11 cellular contexts compared by ENCODE assay signal in the genomic region with DNA sequence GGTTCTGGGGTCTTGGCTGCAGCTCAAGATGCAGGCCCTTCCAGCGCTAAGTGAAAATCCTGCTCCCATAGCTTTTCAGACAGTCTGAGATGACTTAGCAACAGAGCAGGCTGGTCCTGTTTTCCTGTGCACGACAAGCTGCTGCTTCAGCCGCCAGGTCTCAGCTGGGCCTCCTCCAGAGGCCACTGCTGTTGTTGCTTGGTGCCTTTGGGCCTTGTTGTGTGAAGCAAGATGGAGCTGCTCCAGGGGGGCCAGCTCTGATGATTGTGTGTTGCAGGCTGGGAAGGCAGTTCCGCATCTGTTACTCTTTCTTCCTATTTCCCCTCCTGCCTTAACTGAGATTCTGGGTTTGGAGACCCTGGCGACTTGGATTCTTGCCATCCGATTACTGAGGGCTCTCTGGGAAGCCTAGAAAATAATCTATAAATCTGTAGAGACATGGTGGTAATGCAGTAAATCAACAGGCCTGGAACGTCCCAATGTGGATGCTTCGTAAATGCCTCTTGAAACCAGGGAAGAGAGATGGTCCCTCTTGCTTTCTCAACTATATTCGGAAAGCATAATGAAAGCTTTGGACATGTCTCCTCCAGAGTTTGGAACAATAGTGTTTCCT. TPM values are rescaled to one million over a fixed set of nuclear protein-coding genes. Genes with fewer than 3 reads are reported as not detected.
A peak's percentile ranks its signal among the peaks of the same experiment; 100 is the strongest.
DNase-seq lines count a peak whose midpoint lies in the region; ATAC-seq and TF ChIP-seq lines count a peak whose summit lies in the region.
"Had no signal": no experiment of that assay in that cellular context is flagged by ENCODE, and none has a peak within 500 bp of the region (broad histone marks: within the 10 kb centered on the region; RNA-seq: fewer than 3 reads in every experiment).

No MANE protein-coding gene starts in this region.

- no peak for TF ChIP-seq CTCF in right atrium auricular region (IDR thresholded peaks at IDR 0.05)

- ATAC-seq in HG03520 (IDR thresholded peaks at IDR 0.05; ENCODE audit: unreplicated experiment) (no peak), left colon (no peak)

- H3K27me3 ChIP-seq in right atrium auricular region (no peaks in the 10 kb centered on the region), subcutaneous abdominal adipose tissue (ENCODE audit: control insufficient read depth in 5 of 5, insufficient read depth in 4 of 5, low read length in 5 of 5) (peaks cover 0 to 4% (median 0%) of the 10 kb centered on the region in 5 donors)

- H3K27ac ChIP-seq in right atrium auricular region (peak overlapping the region; percentile 91 to 95), subcutaneous abdominal adipose tissue (ENCODE audit: low read depth, low read length) (no peak overlapping the region)

- H3K9me3 ChIP-seq in right atrium auricular region (no peaks in the 10 kb centered on the region), subcutaneous abdominal adipose tissue (ENCODE audit: control insufficient read depth in 5 of 5, low read length in 5 of 5) (no peaks in the 10 kb centered on the region)

- intact Hi-C loops in left colon (cut with DNase I, micrococcal nuclease), result no loop called here

- H3K9ac ChIP-seq in subcutaneous abdominal adipose tissue (ENCODE audit: low read length in 5 of 5), result peak overlapping the region in 2 of 5 donors; percentile 38 to 51

- H3K4me1 ChIP-seq in right atrium auricular region (peaks cover 0 to 45% of the 10 kb centered on the region in 2 donors), subcutaneous abdominal adipose tissue (ENCODE audit: control insufficient read depth in 5 of 5, insufficient read depth in 5 of 5, low read length in 5 of 5) (peaks cover 2 to 42% (median 39%) of the 10 kb centered on the region in 5 donors)

- H3K4me3 ChIP-seq in right atrium auricular region (peak overlapping the region; percentile 2 to 91), subcutaneous abdominal adipose tissue (ENCODE audit: low read depth in 1 of 5, low read length in 5 of 5) (peak overlapping the region in 4 of 5 donors; percentile 1 to 40 (median 24))

- peaks cover 4% of the 10 kb centered on the region for H3K36me3 ChIP-seq in right atrium auricular region
- H3K36me3 ChIP-seq in subcutaneous abdominal adipose tissue (ENCODE audit: control insufficient read depth in 5 of 5, insufficient read depth in 5 of 5, low read length in 5 of 5), result peaks cover 0 to 1% (median 0%) of the 10 kb centered on the region in 5 donors

- peak; percentile 19 for DNase-seq in NCI-H146 (lab: John Stamatoyannopoulos, UW)
- no peak for DNase-seq in NCI-H146 treated with DMSO at 0.1 percent for 48 hours (lab: John Stamatoyannopoulos, UW; ENCODE audit: unreplicated experiment)
- DNase-seq in astrocyte of the hippocampus (ENCODE audit: low read depth, low spot score), result peak; percentile 67
- no peak for DNase-seq in right atrium auricular region (ENCODE audit: low spot score)
- no peak for DNase-seq in left colon
- DNase-seq in activated CD4-positive, alpha-beta T cell treated with anti-CD3 and anti-CD28 coated beads for 48 hours, result no peak
- DNase-seq: activated T-cell treated with anti-CD3 and anti-CD28 coated beads, Interleukin-2, amount 50 U/mL, for 48 hours; KBM-7; stimulated activated CD8-positive, alpha-beta memory T cell treated with anti-CD3 and anti-CD28 coated beads, Interleukin-4, amount 100 ng/mL, for 48 hours had no signal

RNA-seq across cellular contexts. Expression of a gene that starts 3.2 kb away (rescaled TPM):
- 100 to 1,000 TPM; 203 to 558 TPM for total RNA-seq in right atrium auricular region
- 10 to 100 TPM in 1 of 2 donors, 1 to 10 TPM in 1; 6.4 to 17.1 TPM for total RNA-seq in left colon

Comparison
In these comparisons a context has a peak if more than half of its experiments do, and no peak if none do; other contexts are left out.
1. DNase-seq: peak in NCI-H146 (single experiment) and astrocyte of the hippocampus (single experiment); none in NCI-H146 treated with DMSO at 0.1 percent for 48 hours (single experiment), right atrium auricular region (single experiment), left colon (0 of 2) and activated CD4-positive, alpha-beta T cell treated with anti-CD3 and anti-CD28 coated beads for 48 hours (single experiment).
2. RNA of a gene that starts 3.2 kb away (total RNA-seq): 203 to 558 TPM in right atrium auricular region; 6.4 to 17.1 TPM in left colon; every median in the first group is over 10 times any median in the second.